8 cellular contexts compared by ENCODE assay signal in genomic region chr6:33589723-33590530, GRCh38. TPM values are rescaled to one million over a fixed set of nuclear protein-coding genes. Genes with fewer than 3 reads are reported as not detected.
DNase-seq lines count a peak whose midpoint lies in the region; ATAC-seq, FAIRE-seq and TF ChIP-seq lines count a peak whose summit lies in the region.

No MANE protein-coding gene starts in this region.

- TF ChIP-seq EP300 in gastroesophageal sphincter (IDR thresholded peaks at IDR 0.05) = no peak

- peak in 1 of 2 donors; percentile 13 for ATAC-seq in activated T-cell treated with anti-CD3 and anti-CD28 coated beads, Interleukin-2, amount 50 U/mL, for 4 hours
- ATAC-seq in gastroesophageal sphincter = peak; percentile 68
- ATAC-seq in pancreas = peak; percentile 83 to 92 (median 88)
- no peak for ATAC-seq in HG02798 (IDR thresholded peaks at IDR 0.05; ENCODE audit: poor library complexity, unreplicated experiment)
- no peak for ATAC-seq in HG02885 (IDR thresholded peaks at IDR 0.05; ENCODE audit: poor library complexity, unreplicated experiment)

- no peaks in the 10 kb centered on the region for H3K36me3 Mint-ChIP-seq in activated T-cell treated with anti-CD3 and anti-CD28 coated beads, Interleukin-2, amount 50 U/mL, for 4 hours (ENCODE audit: insufficient read depth)

- peaks cover 0 to 36% (median 15%) of the 10 kb centered on the region in 3 donors for H3K4me1 ChIP-seq in gastroesophageal sphincter
- H3K4me1 ChIP-seq in pancreas = peaks cover 12 to 19% (median 14%) of the 10 kb centered on the region in 3 donors

- 29 to 80% methylated on average over 1 of the region's 9 CpGs for WGBS in gastroesophageal sphincter (ENCODE audit: low coverage in 1 of 2), 2 donors
- 12 to 14% methylated on average over 9 of the region's 9 CpGs for WGBS in pancreas, 2 donors

- H3K4me3 ChIP-seq in GM12875 (ENCODE audit: low read depth, low read length) = no peak overlapping the region
- H3K4me3 ChIP-seq in gastroesophageal sphincter = no peak overlapping the region
- no peak overlapping the region for H3K4me3 ChIP-seq in pancreas

- FAIRE-seq in pancreas (lab: Jason Lieb, UNC) = no peak

- H3K27me3 Mint-ChIP-seq in activated T-cell treated with anti-CD3 and anti-CD28 coated beads, Interleukin-2, amount 50 U/mL, for 4 hours (ENCODE audit: low read depth) = no peaks in the 10 kb centered on the region

- H3K4me1 Mint-ChIP-seq in activated T-cell treated with anti-CD3 and anti-CD28 coated beads, Interleukin-2, amount 50 U/mL, for 4 hours (ENCODE audit: low read depth) = peaks cover 38% of the 10 kb centered on the region

- peak; percentile 87 for TF ChIP-seq CTCF in GM12875 (IDR thresholded peaks at IDR 0.05; ENCODE audit: borderline replicate concordance, insufficient read depth, low read depth, low read length)
- peak in 3 of 4 experiments; percentile 46 to 72 (median 47) for TF ChIP-seq CTCF in gastroesophageal sphincter (IDR thresholded peaks at IDR 0.05)
- peak; percentile 51 to 65 (median 62) for TF ChIP-seq CTCF in pancreas (IDR thresholded peaks at IDR 0.05)

- H3K36me3 ChIP-seq in gastroesophageal sphincter (no peaks in the 10 kb centered on the region), pancreas (no peaks in the 10 kb centered on the region)

- H3K27ac ChIP-seq in gastroesophageal sphincter (peak overlapping the region in 3 of 4 donors; percentile 52 to 69 (median 60)), pancreas (peak overlapping the region; percentile 80 to 92 (median 91))

- H3K27me3 ChIP-seq in gastroesophageal sphincter = peaks cover 23% of the 10 kb centered on the region
- H3K27me3 ChIP-seq in pancreas = no peaks in the 10 kb centered on the region

- no peak overlapping the region for H3K4me3 Mint-ChIP-seq in activated T-cell treated with anti-CD3 and anti-CD28 coated beads, Interleukin-2, amount 50 U/mL, for 4 hours

- H3K9me3 ChIP-seq in gastroesophageal sphincter (no peaks in the 10 kb centered on the region), pancreas (no peaks in the 10 kb centered on the region)

- DNase-seq in AG20443 (ENCODE audit: low spot score) (peak; percentile 89), NCI-H1694 treated with DMSO at 0.1 percent for 48 hours (lab: John Stamatoyannopoulos, UW) (peak; percentile 11), pancreas (peak; percentile 79 to 89 (median 85))
- peak; percentile 43 for DNase-seq in activated T-cell treated with anti-CD3 and anti-CD28 coated beads, Interleukin-2, amount 50 U/mL, for 4 hours

- intact Hi-C loops in pancreas (cut with DNase I) = loop anchor here in 2 of 3 donors (5.0 to 10.0 kb wide), 5 partner anchors 45 to 565 kb away; no protein-coding TSS in a partner anchor

- H3K9me3 Mint-ChIP-seq in activated T-cell treated with anti-CD3 and anti-CD28 coated beads, Interleukin-2, amount 50 U/mL, for 4 hours = no peaks in the 10 kb centered on the region

- TF ChIP-seq POLR2A in gastroesophageal sphincter (IDR thresholded peaks at IDR 0.05) = no peak

RNA-seq across cellular contexts. Expression of gene BAK1, which starts 9.9 kb away (rescaled TPM):
- total RNA-seq in activated T-cell treated with anti-CD3 and anti-CD28 coated beads, Interleukin-2, amount 50 U/mL, for 4 hours = 10 to 100 TPM; 42.1 to 52.0 (median 49.8) TPM
- total RNA-seq in gastroesophageal sphincter = 10 to 100 TPM in 2 of 4 donors, 1 to 10 TPM in 2; 7.3 to 14.3 (median 11.0) TPM
- 10 to 100 TPM in 1 of 6 donors, 1 to 10 TPM in 5; 5.6 to 11.2 (median 6.9) TPM for total RNA-seq in pancreas
- 1 to 10 TPM; 7.2 to 7.7 TPM for polyA plus RNA-seq in pancreas

RNA-seq across cellular contexts. Expression of gene ITPR3, which starts 31.2 kb away (rescaled TPM):
- 10 to 100 TPM; 34.6 to 37.2 (median 35.5) TPM for total RNA-seq in activated T-cell treated with anti-CD3 and anti-CD28 coated beads, Interleukin-2, amount 50 U/mL, for 4 hours
- total RNA-seq in gastroesophageal sphincter = 10 to 100 TPM; 11.8 to 25.0 (median 19.6) TPM
- total RNA-seq in pancreas = 10 to 100 TPM in 5 of 6 donors, 1 to 10 TPM in 1; 9.1 to 20.3 (median 11.4) TPM
- polyA plus RNA-seq in pancreas = 10 to 100 TPM; 13.7 to 15.3 TPM

Comparison
In these comparisons a context has a peak if more than half of its experiments do, and no peak if none do; other contexts are left out.
1. DNase-seq: peak in every context shown above with its lines; median percentile 89 in AG20443; 85 in pancreas; 43 in activated T-cell treated with anti-CD3 and anti-CD28 coated beads, Interleukin-2, amount 50 U/mL, for 4 hours; 11 in NCI-H1694 treated with DMSO at 0.1 percent for 48 hours.
2. ATAC-seq: peak in gastroesophageal sphincter (single experiment) and pancreas (4 of 4); none in HG02798 (single experiment) and HG02885 (single experiment).
3. Peak in every context shown above with its lines, with median percentiles within 50 percentile points of each other: CTCF ChIP-seq.